In the genomic region with DNA sequence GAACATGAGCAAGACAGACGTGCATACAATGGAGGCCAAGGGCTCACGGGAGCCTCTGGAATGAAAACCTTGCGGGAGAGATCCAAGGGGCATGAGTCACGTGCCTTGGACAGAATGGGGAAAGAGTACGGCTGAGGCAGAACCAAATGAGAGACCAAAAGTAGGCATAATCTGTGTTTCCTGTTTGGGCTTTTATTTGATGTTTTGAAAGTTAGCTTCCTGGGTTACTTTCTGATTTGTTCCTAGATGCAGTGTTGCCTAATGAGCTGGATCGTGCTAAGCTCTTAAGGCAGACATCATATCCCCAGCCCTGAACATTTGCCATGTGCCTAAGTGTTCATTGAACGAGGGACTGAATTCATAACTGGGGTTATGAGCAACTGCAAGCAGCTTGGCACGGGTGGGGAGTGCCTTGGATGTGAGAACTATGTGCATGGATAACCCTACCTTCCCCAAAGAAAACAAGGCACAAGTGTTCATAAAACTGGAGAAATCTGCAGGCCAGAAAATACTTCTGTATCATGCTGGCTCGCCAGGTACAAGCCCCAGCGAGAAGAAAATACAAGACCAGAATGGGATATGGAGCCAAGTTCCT, we compare ENCODE assay signal across 19 cellular contexts.
DNase-seq lines count a peak whose midpoint lies in the region; ATAC-seq, FAIRE-seq and TF ChIP-seq lines count a peak whose summit lies in the region.
"Had no signal": no experiment of that assay in that cellular context is flagged by ENCODE, and none has a peak within 500 bp of the region (broad histone marks: within the 10 kb centered on the region; RNA-seq: fewer than 3 reads in every experiment).

No MANE protein-coding gene starts in this region.

- peak; percentile 62 for FAIRE-seq in urothelium cell line (lab: Jason Lieb, UNC)
- FAIRE-seq: TTC549 had no signal

- H3K27me3 Mint-ChIP-seq in natural killer cell treated with Interleukin-12 subunit alpha and Interleukin-12 subunit beta and Interleukin-15 and Interleukin-18, amount 100 ng/mL, for 72 hours, result peaks cover 9 to 14% of the 10 kb centered on the region in 2 donors
- H3K27me3 Mint-ChIP-seq in natural killer cell (ENCODE audit: low read depth in 2 of 2), result peaks cover 0 to 13% of the 10 kb centered on the region in 2 donors
- H3K27me3 Mint-ChIP-seq in activated T-helper 17 cell treated with anti-CD3 and anti-CD28 coated beads, Interleukin-2, amount 50 U/mL, for 72 hours, result peaks cover 5% of the 10 kb centered on the region

- no peak overlapping the region for H3K4me3 Mint-ChIP-seq in natural killer cell treated with Interleukin-12 subunit alpha and Interleukin-12 subunit beta and Interleukin-15 and Interleukin-18, amount 100 ng/mL, for 72 hours
- H3K4me3 Mint-ChIP-seq in natural killer cell, result no peak overlapping the region
- peak overlapping the region; percentile 84 for H3K4me3 Mint-ChIP-seq in activated T-helper 17 cell treated with anti-CD3 and anti-CD28 coated beads, Interleukin-2, amount 50 U/mL, for 72 hours
- H3K4me3 Mint-ChIP-seq: B cell had no signal

- no peaks in the 10 kb centered on the region for H3K36me3 Mint-ChIP-seq in natural killer cell treated with Interleukin-12 subunit alpha and Interleukin-12 subunit beta and Interleukin-15 and Interleukin-18, amount 100 ng/mL, for 72 hours
- no peaks in the 10 kb centered on the region for H3K36me3 Mint-ChIP-seq in natural killer cell
- H3K36me3 Mint-ChIP-seq in activated T-helper 17 cell treated with anti-CD3 and anti-CD28 coated beads, Interleukin-2, amount 50 U/mL, for 72 hours (ENCODE audit: low read depth), result no peaks in the 10 kb centered on the region
- H3K36me3 Mint-ChIP-seq: immature natural killer cell had no signal

- no peaks in the 10 kb centered on the region for H3K9me3 ChIP-seq in colonic mucosa
- no peaks in the 10 kb centered on the region for H3K9me3 ChIP-seq in esophagus muscularis mucosa
- H3K9me3 ChIP-seq: right atrium auricular region had no signal

- H3K4me1 Mint-ChIP-seq in natural killer cell treated with Interleukin-12 subunit alpha and Interleukin-12 subunit beta and Interleukin-15 and Interleukin-18, amount 100 ng/mL, for 72 hours (ENCODE audit: low read depth in 2 of 2), result peaks cover 3 to 9% of the 10 kb centered on the region in 2 donors
- H3K4me1 Mint-ChIP-seq in natural killer cell, result peaks cover 0 to 4% of the 10 kb centered on the region in 2 donors
- peaks cover 16% of the 10 kb centered on the region for H3K4me1 Mint-ChIP-seq in activated T-helper 17 cell treated with anti-CD3 and anti-CD28 coated beads, Interleukin-2, amount 50 U/mL, for 72 hours
- H3K4me1 Mint-ChIP-seq: B cell had no signal

- peak; percentile 8 for DNase-seq in natural killer cell treated with Interleukin-12 subunit alpha and Interleukin-12 subunit beta and Interleukin-15 and Interleukin-18, amount 100 ng/mL, for 72 hours (ENCODE audit: low spot score)
- DNase-seq in natural killer cell (no peak), fibroblast of pulmonary artery (ENCODE audit: low read depth) (peak; percentile 67), urothelium cell line (ENCODE audit: low spot score) (no peak), colonic mucosa (no peak), esophagus muscularis mucosa (ENCODE audit: extremely low spot score) (no peak)
- DNase-seq: activated CD8-positive, alpha-beta memory T cell treated with anti-CD3 and anti-CD28 coated beads, Interleukin-2, amount 50 U/mL, for 48 hours; central memory CD4-positive, alpha-beta T cell; immature natural killer cell; NCI-H1694 treated with DMSO at 0.1 percent for 48 hours; NCI-H69; Right ventricle myocardium superior; stimulated activated CD4-positive, alpha-beta T cell treated with anti-CD3 and anti-CD28 coated beads, Interleukin-4, amount 100 ng/mL, for 4 hours; stimulated activated naive CD4-positive, alpha-beta T cell treated with Interleukin-2 at 50 U/mL for 16 hours had no signal

- no peak for ATAC-seq in natural killer cell treated with Interleukin-12 subunit alpha and Interleukin-12 subunit beta and Interleukin-15 and Interleukin-18, amount 100 ng/mL, for 72 hours
- ATAC-seq in natural killer cell, result no peak
- peak; percentile 37 for ATAC-seq in activated T-helper 17 cell treated with anti-CD3 and anti-CD28 coated beads, Interleukin-2, amount 50 U/mL, for 72 hours (replicated peaks)
- ATAC-seq in GM21786 (IDR thresholded peaks at IDR 0.05; ENCODE audit: unreplicated experiment), result no peak

- H3K27ac Mint-ChIP-seq in natural killer cell treated with Interleukin-12 subunit alpha and Interleukin-12 subunit beta and Interleukin-15 and Interleukin-18, amount 100 ng/mL, for 72 hours, result no peak overlapping the region
- no peak overlapping the region for H3K27ac Mint-ChIP-seq in natural killer cell
- peak overlapping the region; percentile 91 for H3K27ac Mint-ChIP-seq in activated T-helper 17 cell treated with anti-CD3 and anti-CD28 coated beads, Interleukin-2, amount 50 U/mL, for 72 hours
- H3K27ac Mint-ChIP-seq: B cell, immature natural killer cell had no signal

- H3K9ac ChIP-seq in colonic mucosa (ENCODE audit: low read depth in 2 of 2, low read length in 2 of 2), result no peak overlapping the region

- no peaks in the 10 kb centered on the region for H3K9me3 Mint-ChIP-seq in natural killer cell treated with Interleukin-12 subunit alpha and Interleukin-12 subunit beta and Interleukin-15 and Interleukin-18, amount 100 ng/mL, for 72 hours
- H3K9me3 Mint-ChIP-seq in natural killer cell, result no peaks in the 10 kb centered on the region
- no peaks in the 10 kb centered on the region for H3K9me3 Mint-ChIP-seq in activated T-helper 17 cell treated with anti-CD3 and anti-CD28 coated beads, Interleukin-2, amount 50 U/mL, for 72 hours
- H3K9me3 Mint-ChIP-seq: immature natural killer cell had no signal

- no peaks in the 10 kb centered on the region for H3K36me3 ChIP-seq in colonic mucosa
- H3K36me3 ChIP-seq in esophagus muscularis mucosa, result peaks cover 0 to 42% (median 29%) of the 10 kb centered on the region in 4 donors

- TF ChIP-seq CTCF in natural killer cell (IDR thresholded peaks at IDR 0.05) (no peak), fibroblast of pulmonary artery (IDR thresholded peaks at IDR 0.05; ENCODE audit: low read length, missing control alignments) (no peak), colonic mucosa (IDR thresholded peaks at IDR 0.05) (no peak), esophagus muscularis mucosa (IDR thresholded peaks at IDR 0.05) (no peak)

- no peaks in the 10 kb centered on the region for H3K27me3 ChIP-seq in colonic mucosa
- no peaks in the 10 kb centered on the region for H3K27me3 ChIP-seq in esophagus muscularis mucosa
- H3K27me3 ChIP-seq: right atrium auricular region had no signal

- intact Hi-C loops in natural killer cell (cut with micrococcal nuclease) (no loop called here), colonic mucosa (cut with DNase I) (no loop called here), esophagus muscularis mucosa (cut with DNase I) (no loop called here)

- no peak for TF ChIP-seq POLR2A in esophagus muscularis mucosa (IDR thresholded peaks at IDR 0.05; ENCODE audit: low read depth)

- TF ChIP-seq EP300 in esophagus muscularis mucosa (IDR thresholded peaks at IDR 0.05), result no peak

- H3K4me1 ChIP-seq in colonic mucosa, result no peaks in the 10 kb centered on the region
- peaks cover 0 to 9% (median 1%) of the 10 kb centered on the region in 4 donors for H3K4me1 ChIP-seq in esophagus muscularis mucosa

- H3K27ac ChIP-seq in colonic mucosa, result no peak overlapping the region
- no peak overlapping the region for H3K27ac ChIP-seq in esophagus muscularis mucosa (replicated peaks in 1 of 4)
- H3K27ac ChIP-seq: right atrium auricular region had no signal

- no peak overlapping the region for H3K4me3 ChIP-seq in fibroblast of pulmonary artery (replicated peaks; ENCODE audit: low read depth, low read length)
- no peak overlapping the region for H3K4me3 ChIP-seq in colonic mucosa
- H3K4me3 ChIP-seq in esophagus muscularis mucosa, result no peak overlapping the region
- H3K4me3 ChIP-seq: right atrium auricular region had no signal

- WGBS in esophagus muscularis mucosa, result 86% methylated on average over 10 of the region's 10 CpGs

Comparison
In these comparisons a context has a peak if more than half of its experiments do, and no peak if none do; other contexts are left out.
1. DNase-seq: peak in natural killer cell treated with Interleukin-12 subunit alpha and Interleukin-12 subunit beta and Interleukin-15 and Interleukin-18, amount 100 ng/mL, for 72 hours (single experiment) and fibroblast of pulmonary artery (single experiment); none in natural killer cell (single experiment), urothelium cell line (single experiment), colonic mucosa (single experiment) and esophagus muscularis mucosa (single experiment).